ENCODE assay signal across 7 cellular contexts in the genomic region with DNA sequence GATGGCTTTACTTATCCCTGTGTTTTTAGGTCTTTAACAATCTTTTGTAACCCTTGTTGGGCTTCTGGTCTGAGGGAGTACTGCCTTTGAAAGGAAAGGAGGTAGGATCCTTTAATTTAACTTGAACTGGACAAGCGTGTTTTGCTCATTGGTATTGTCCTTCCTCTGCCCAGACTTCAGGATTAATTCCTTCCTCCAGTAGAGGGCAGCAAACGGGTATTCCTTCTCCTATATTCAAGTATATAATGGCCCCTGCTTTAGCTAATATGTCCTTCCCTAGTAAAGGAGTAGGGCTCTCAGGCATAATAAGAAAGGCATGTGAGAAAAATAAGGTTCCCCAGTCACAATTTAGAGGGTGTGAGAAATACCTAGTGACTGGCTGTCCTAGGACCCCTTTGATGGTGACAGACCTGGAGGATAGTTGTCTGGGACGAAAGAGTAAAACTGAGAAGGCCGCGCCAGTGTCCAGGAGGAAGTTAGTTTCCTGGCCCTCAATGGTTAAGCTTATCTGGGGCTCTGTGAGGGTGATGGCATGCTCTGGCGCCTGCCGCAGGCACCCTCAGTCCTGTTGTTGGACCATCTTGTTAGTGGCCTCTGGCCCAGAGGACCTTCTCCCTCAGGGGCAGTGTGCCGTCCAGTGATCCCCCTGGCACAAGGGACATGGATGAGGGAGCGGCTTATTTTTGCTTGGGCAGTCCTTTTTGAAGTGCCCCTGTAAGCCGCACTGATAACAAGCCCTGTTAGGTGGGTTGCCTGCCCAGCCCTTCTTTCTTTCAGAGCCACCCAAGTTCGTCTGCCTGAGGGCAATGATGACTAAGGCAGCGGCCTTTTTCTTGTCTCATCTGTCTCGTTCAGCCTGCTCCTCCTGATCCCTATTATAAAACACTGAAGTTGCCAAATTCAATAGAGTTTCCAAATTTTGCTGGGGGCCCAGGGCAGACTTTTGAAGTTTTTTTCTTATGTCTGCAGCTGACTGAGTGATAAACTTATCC. TPM values are rescaled to one million over a fixed set of nuclear protein-coding genes. Genes with fewer than 3 reads are reported as not detected.
DNase-seq lines count a peak whose midpoint lies in the region; ATAC-seq, FAIRE-seq and TF ChIP-seq lines count a peak whose summit lies in the region.

No MANE protein-coding gene starts in this region.

- H3F3A ChIP-seq in SU-DHL-6 (ENCODE audit: insufficient read depth) = no peaks in the 10 kb centered on the region

- H3K9ac ChIP-seq in SU-DHL-6 (ENCODE audit: low read length) (no peak overlapping the region), mesendoderm (ENCODE audit: low read length) (no peak overlapping the region)

- H3K79me1 ChIP-seq in mesendoderm (ENCODE audit: low read length) = no peaks in the 10 kb centered on the region

- no peak overlapping the region for H2AK5ac ChIP-seq in mesendoderm (ENCODE audit: low read length)

- H3K4ac ChIP-seq in mesendoderm (ENCODE audit: low read depth, low read length) = no peak overlapping the region

- H3K27ac ChIP-seq in SU-DHL-6 (ENCODE audit: low read depth, low read length) (no peak overlapping the region), mesendoderm (ENCODE audit: low read depth, low read length) (no peak overlapping the region)

- H3K4me1 ChIP-seq in mesendoderm (ENCODE audit: control insufficient read depth, low read depth, low read length) = no peaks in the 10 kb centered on the region

- no peaks in the 10 kb centered on the region for H3K9me2 ChIP-seq in SU-DHL-6 (replicated peaks; ENCODE audit: insufficient read depth, low read length)

- H2BK15ac ChIP-seq in mesendoderm (replicated peaks; ENCODE audit: low read depth) = no peak overlapping the region

- no peaks in the 10 kb centered on the region for H3K9me3 ChIP-seq in SU-DHL-6 (ENCODE audit: insufficient read depth, low read length)

- H3K27me3 ChIP-seq in SU-DHL-6 (ENCODE audit: low read length) = no peaks in the 10 kb centered on the region
- H3K27me3 ChIP-seq in mesendoderm (ENCODE audit: insufficient read depth, low read length, poor library complexity) = no peaks in the 10 kb centered on the region

- H3K23ac ChIP-seq in mesendoderm (ENCODE audit: low read length) = no peak overlapping the region

- WGBS in mesendoderm (ENCODE audit: extremely low coverage, insufficient coverage, low lambda C conversion rate) = no CpG with 5 or more reads among the region's 13 CpGs

- peak; percentile 36 for TF ChIP-seq CTCF in SU-DHL-6 (IDR thresholded peaks at IDR 0.05; ENCODE audit: insufficient read depth, low read length, poor library complexity, severe bottlenecking)

- no peak overlapping the region for H3K4me3 ChIP-seq in SU-DHL-6 (ENCODE audit: insufficient read depth, low read length, poor library complexity, severe bottlenecking)
- no peak overlapping the region for H3K4me3 ChIP-seq in mesendoderm (ENCODE audit: low read length)

- no peaks in the 10 kb centered on the region for H3K79me2 ChIP-seq in SU-DHL-6 (ENCODE audit: insufficient read depth, low read length)
- H3K79me2 ChIP-seq in mesendoderm (ENCODE audit: control insufficient read depth, insufficient read depth, low read length) = no peaks in the 10 kb centered on the region

- H2BK120ac ChIP-seq in mesendoderm (ENCODE audit: low read depth, low read length) = no peak overlapping the region

- ATAC-seq in HG02973 (IDR thresholded peaks at IDR 0.05; ENCODE audit: unreplicated experiment) = no peak

- no peak overlapping the region for H4K8ac ChIP-seq in mesendoderm (ENCODE audit: low read depth, low read length)

- peak; percentile 83 for DNase-seq in ELR (ENCODE audit: low read depth)
- DNase-seq in M059J (ENCODE audit: low read depth) = peak; percentile 77
- DNase-seq in mesendoderm = peak; percentile 80
- no peak for DNase-seq in NK-92 treated with Interleukin-12 subunit alpha and Interleukin-12 subunit beta, amount 100 ng/mL, for 24 hours (lab: John Stamatoyannopoulos, UW)

- no peak overlapping the region for H4K5ac ChIP-seq in mesendoderm (ENCODE audit: low read length)

- H4K20me1 ChIP-seq in SU-DHL-6 (ENCODE audit: low read depth, low read length) = no peaks in the 10 kb centered on the region

- no peaks in the 10 kb centered on the region for H3K36me3 ChIP-seq in SU-DHL-6 (ENCODE audit: low read length)
- no peaks in the 10 kb centered on the region for H3K36me3 ChIP-seq in mesendoderm (ENCODE audit: control insufficient read depth, insufficient read depth, low read length)

- H3K56ac ChIP-seq in mesendoderm (ENCODE audit: low read length) = no peak overlapping the region

- H2BK5ac ChIP-seq in mesendoderm (ENCODE audit: low read length) = no peak overlapping the region

- H3K4me2 ChIP-seq in SU-DHL-6 (ENCODE audit: low read depth, low read length, poor library complexity, severe bottlenecking) (no peak overlapping the region), mesendoderm (ENCODE audit: low read length) (no peak overlapping the region)

- peak; percentile 81 for FAIRE-seq in endometrium (lab: Jason Lieb, UNC)

- no peak overlapping the region for H2AFZ ChIP-seq in SU-DHL-6 (ENCODE audit: low read depth, low read length, severe bottlenecking)

- no peak overlapping the region for H3K18ac ChIP-seq in mesendoderm (ENCODE audit: low read length)

RNA-seq across cellular contexts. Expression of a gene that starts 51.8 kb away (rescaled TPM):
- 0.74 and 1.8 TPM in 2 replicates for total RNA-seq in M059J (2014; rRNA removed; shearing (Covaris generic))
- 3.5 TPM for polyA plus RNA-seq in mesendoderm (2013, experiment 1 of 2)
- polyA plus RNA-seq in mesendoderm (2013, experiment 2 of 2) = 3.6 TPM

RNA-seq across cellular contexts. Expression of a gene that starts 52.0 kb away (rescaled TPM):
- 35.1 and 52.8 TPM in 2 replicates for total RNA-seq in M059J (2014; rRNA removed; shearing (Covaris generic))
- polyA plus RNA-seq in mesendoderm (2013, experiment 1 of 2) = 43.9 TPM
- 45.6 TPM for polyA plus RNA-seq in mesendoderm (2013, experiment 2 of 2)

RNA-seq across cellular contexts. Expression of a gene that starts 52.3 kb away (rescaled TPM):
- total RNA-seq in M059J (2014; rRNA removed; shearing (Covaris generic)) = 76.6 and 129 TPM in 2 replicates
- polyA plus RNA-seq in mesendoderm (2013, experiment 1 of 2) = 0.17 TPM
- 0.10 TPM for polyA plus RNA-seq in mesendoderm (2013, experiment 2 of 2)
